In genomic region chr17:35160354-35161201, GRCh38 we compare ENCODE assay signal across 15 cellular contexts. TPM values are rescaled to one million over a fixed set of nuclear protein-coding genes. Genes with fewer than 3 reads are reported as not detected.
DNase-seq lines count a peak whose midpoint lies in the region; ATAC-seq lines count a peak whose summit lies in the region.
"Had no signal": no experiment of that assay in that cellular context is flagged by ENCODE, and none has a peak within 500 bp of the region (broad histone marks: within the 10 kb centered on the region; RNA-seq: fewer than 3 reads in every experiment).

No MANE protein-coding gene starts in this region.

- peaks cover 32% of the 10 kb centered on the region for H3K4me1 Mint-ChIP-seq in activated CD4-positive, alpha-beta T cell treated with anti-CD3 and anti-CD28 coated beads, Interleukin-2, amount 10 ng/mL, durations not matched to agents 24 days and 14 days
- peaks cover 58% of the 10 kb centered on the region for H3K4me1 Mint-ChIP-seq in activated naive CD8-positive, alpha-beta T cell (ENCODE audit: low read depth)
- H3K4me1 Mint-ChIP-seq: activated B cell treated with CpG ODN at 0.5 μM for 24 hours had no signal

- no peaks in the 10 kb centered on the region for H3K36me3 Mint-ChIP-seq in activated CD4-positive, alpha-beta T cell treated with anti-CD3 and anti-CD28 coated beads, Interleukin-2, amount 10 ng/mL, durations not matched to agents 24 days and 14 days (ENCODE audit: low read depth)
- no peaks in the 10 kb centered on the region for H3K36me3 Mint-ChIP-seq in activated naive CD8-positive, alpha-beta T cell
- H3K36me3 Mint-ChIP-seq: mesothelial cell of epicardium had no signal

- H3K9me3 Mint-ChIP-seq in activated CD4-positive, alpha-beta T cell treated with anti-CD3 and anti-CD28 coated beads, Interleukin-2, amount 10 ng/mL, durations not matched to agents 24 days and 14 days: peaks cover 4% of the 10 kb centered on the region
- H3K9me3 Mint-ChIP-seq in activated naive CD8-positive, alpha-beta T cell (ENCODE audit: low read depth): no peaks in the 10 kb centered on the region
- H3K9me3 Mint-ChIP-seq: activated B cell treated with CpG ODN at 0.5 μM for 24 hours, mesothelial cell of epicardium had no signal

- H3K27ac Mint-ChIP-seq in activated CD4-positive, alpha-beta T cell treated with anti-CD3 and anti-CD28 coated beads, Interleukin-2, amount 10 ng/mL, durations not matched to agents 24 days and 14 days: peak overlapping the region; percentile 10
- peak overlapping the region; percentile 77 for H3K27ac Mint-ChIP-seq in activated naive CD8-positive, alpha-beta T cell
- H3K27ac Mint-ChIP-seq: activated B cell treated with CpG ODN at 0.5 μM for 24 hours, mesothelial cell of epicardium had no signal

- DNase-seq in MV-4-11 (lab: John Stamatoyannopoulos, UW) (peak; percentile 15), DMS53 (lab: John Stamatoyannopoulos, UW) (no peak), NCI-H2171 (lab: John Stamatoyannopoulos, UW) (no peak), HCEC 1CT (no peak)
- peak; percentile 66 for DNase-seq in activated CD4-positive, alpha-beta T cell treated with anti-CD3 and anti-CD28 coated beads, Interleukin-2, amount 10 ng/mL, durations not matched to agents 24 days and 14 days
- peak; percentile 35 to 43 for DNase-seq in stimulated activated CD4-positive, alpha-beta T cell treated with anti-CD3 and anti-CD28 coated beads, Interleukin-2, amount 100 ng/mL, for 24 hours
- DNase-seq: activated B cell treated with CpG ODN at 0.5 μM for 24 hours, C1 segment of cervical spinal cord, NCI-H1436 treated with DMSO at 0.1 percent for 48 hours, SIG-M5 had no signal

- H3K27me3 Mint-ChIP-seq in activated CD4-positive, alpha-beta T cell treated with anti-CD3 and anti-CD28 coated beads, Interleukin-2, amount 10 ng/mL, durations not matched to agents 24 days and 14 days: peaks cover 2% of the 10 kb centered on the region
- H3K27me3 Mint-ChIP-seq in activated naive CD8-positive, alpha-beta T cell: no peaks in the 10 kb centered on the region

- H3K4me3 Mint-ChIP-seq in activated CD4-positive, alpha-beta T cell treated with anti-CD3 and anti-CD28 coated beads, Interleukin-2, amount 10 ng/mL, durations not matched to agents 24 days and 14 days: peak overlapping the region; percentile 24
- H3K4me3 Mint-ChIP-seq in activated naive CD8-positive, alpha-beta T cell: peak overlapping the region; percentile 74
- H3K4me3 Mint-ChIP-seq: activated B cell treated with CpG ODN at 0.5 μM for 24 hours, mesothelial cell of epicardium had no signal

- intact Hi-C loops in activated CD4-positive, alpha-beta T cell treated with anti-CD3 and anti-CD28 coated beads, Interleukin-2, amount 10 ng/mL, durations not matched to agents 24 days and 14 days (cut with micrococcal nuclease): no loop called here

- ATAC-seq in GM18517 (IDR thresholded peaks at IDR 0.05; ENCODE audit: unreplicated experiment): no peak

RNA-seq across cellular contexts. Expression of gene UNC45B, which starts 13.0 kb away (rescaled TPM):
- not detected in 2 replicates for total RNA-seq in activated CD4-positive, alpha-beta T cell treated with anti-CD3 and anti-CD28 coated beads, Interleukin-2, amount 10 ng/mL, durations not matched to agents 24 days and 14 days
- total RNA-seq: activated B cell treated with CpG ODN at 0.5 μM for 24 hours, aorta, mesothelial cell of epicardium had no signal

RNA-seq across cellular contexts. Expression of gene NLE1, which starts 18.5 kb away (rescaled TPM):
- total RNA-seq in activated CD4-positive, alpha-beta T cell treated with anti-CD3 and anti-CD28 coated beads, Interleukin-2, amount 10 ng/mL, durations not matched to agents 24 days and 14 days: 45.3 and 47.9 TPM in 2 replicates

RNA-seq across cellular contexts. Expression of gene SLC35G3, which starts 33.6 kb away (rescaled TPM):
- 0.09 TPM in 1 of 2 replicates, not detected in the other for total RNA-seq in activated CD4-positive, alpha-beta T cell treated with anti-CD3 and anti-CD28 coated beads, Interleukin-2, amount 10 ng/mL, durations not matched to agents 24 days and 14 days
- total RNA-seq: aorta, dermis microvascular lymphatic vessel endothelial cell, mesothelial cell of epicardium had no signal

RNA-seq across cellular contexts. Expression of gene FNDC8, which starts 39.2 kb away (rescaled TPM):
- not detected in 2 replicates for total RNA-seq in activated CD4-positive, alpha-beta T cell treated with anti-CD3 and anti-CD28 coated beads, Interleukin-2, amount 10 ng/mL, durations not matched to agents 24 days and 14 days
- total RNA-seq: activated B cell treated with CpG ODN at 0.5 μM for 24 hours, aorta, mesothelial cell of epicardium had no signal

RNA-seq across cellular contexts. Expression of gene RAD51D, which starts 40.9 kb away (rescaled TPM):
- total RNA-seq in activated CD4-positive, alpha-beta T cell treated with anti-CD3 and anti-CD28 coated beads, Interleukin-2, amount 10 ng/mL, durations not matched to agents 24 days and 14 days: 32.6 and 35.2 TPM in 2 replicates

Comparison
In these comparisons a context has a peak if more than half of its experiments do, and no peak if none do; other contexts are left out.
1. DNase-seq: peak in MV-4-11 (single experiment), activated CD4-positive, alpha-beta T cell treated with anti-CD3 and anti-CD28 coated beads, Interleukin-2, amount 10 ng/mL, durations not matched to agents 24 days and 14 days (single experiment) and stimulated activated CD4-positive, alpha-beta T cell treated with anti-CD3 and anti-CD28 coated beads, Interleukin-2, amount 100 ng/mL, for 24 hours (2 of 2); none in DMS53 (single experiment), NCI-H2171 (single experiment) and HCEC 1CT (single experiment).